Comparison of ENCODE assay signal across 8 cellular contexts in genomic region chr10:44974082-44974627, GRCh38. TPM values are rescaled to one million over a fixed set of nuclear protein-coding genes. Genes with fewer than 3 reads are reported as not detected.
DNase-seq lines count a peak whose midpoint lies in the region; ATAC-seq and TF ChIP-seq lines count a peak whose summit lies in the region.

No MANE protein-coding gene starts in this region.

- intact Hi-C loops in activated CD4-positive, alpha-beta T cell treated with anti-CD3 and anti-CD28 coated beads, Interleukin-2, amount 10 ng/mL, durations not matched to agents 24 days and 14 days (cut with micrococcal nuclease) = loop anchor here (2.0 kb wide), 1 partner anchor 27 kb away; the partner anchor contains the start of gene ZNF22
- intact Hi-C loops in left lung (cut with DNase I) (no loop called here), tibial artery (cut with DNase I; ENCODE audit: low total_unique reads) (loop anchor here (2.0 to 10.0 kb wide), 2 partner anchors 15 to 99 kb away; partner anchors contain the start of gene RASSF4)

- H3K4me1 Mint-ChIP-seq in activated CD4-positive, alpha-beta T cell treated with anti-CD3 and anti-CD28 coated beads, Interleukin-2, amount 10 ng/mL, durations not matched to agents 24 days and 14 days = peaks cover 23% of the 10 kb centered on the region
- H3K4me1 Mint-ChIP-seq in activated naive CD8-positive, alpha-beta T cell treated with anti-CD3 and anti-CD28 coated beads for 36 hours = peaks cover 21% of the 10 kb centered on the region

- no peak for TF ChIP-seq CTCF in left lung (IDR thresholded peaks at IDR 0.05)
- no peak for TF ChIP-seq CTCF in tibial artery (IDR thresholded peaks at IDR 0.05)

- H3K4me3 Mint-ChIP-seq in activated CD4-positive, alpha-beta T cell treated with anti-CD3 and anti-CD28 coated beads, Interleukin-2, amount 10 ng/mL, durations not matched to agents 24 days and 14 days = peak overlapping the region; percentile 77
- peak overlapping the region; percentile 73 for H3K4me3 Mint-ChIP-seq in activated naive CD8-positive, alpha-beta T cell treated with anti-CD3 and anti-CD28 coated beads for 36 hours

- H3K9me3 Mint-ChIP-seq in activated CD4-positive, alpha-beta T cell treated with anti-CD3 and anti-CD28 coated beads, Interleukin-2, amount 10 ng/mL, durations not matched to agents 24 days and 14 days = no peaks in the 10 kb centered on the region
- H3K9me3 Mint-ChIP-seq in activated naive CD8-positive, alpha-beta T cell treated with anti-CD3 and anti-CD28 coated beads for 36 hours = no peaks in the 10 kb centered on the region

- DNase-seq in activated CD4-positive, alpha-beta T cell treated with anti-CD3 and anti-CD28 coated beads, Interleukin-2, amount 10 ng/mL, durations not matched to agents 24 days and 14 days = no peak
- no peak for DNase-seq in activated CD4-positive, alpha-beta T cell treated with anti-CD3 and anti-CD28 coated beads for 48 hours
- DNase-seq in activated naive CD8-positive, alpha-beta T cell treated with anti-CD3 and anti-CD28 coated beads for 36 hours = no peak
- DNase-seq in left lung (no peak), tibial artery (peak in 1 of 2 donors; percentile 72), NOMO-1 (lab: John Stamatoyannopoulos, UW; ENCODE audit: unreplicated experiment in 2 of 2) (no peak), putamen (ENCODE audit: low spot score) (no peak)

- peak; percentile 3 for ATAC-seq in left lung
- ATAC-seq in HG03565 (IDR thresholded peaks at IDR 0.05; ENCODE audit: unreplicated experiment) = no peak

- H3K27ac ChIP-seq in left lung (peak overlapping the region; percentile 74 to 82), tibial artery (peak overlapping the region; percentile 90 to 96)

- H3K36me3 Mint-ChIP-seq in activated CD4-positive, alpha-beta T cell treated with anti-CD3 and anti-CD28 coated beads, Interleukin-2, amount 10 ng/mL, durations not matched to agents 24 days and 14 days (ENCODE audit: low read depth) = no peaks in the 10 kb centered on the region
- H3K36me3 Mint-ChIP-seq in activated naive CD8-positive, alpha-beta T cell treated with anti-CD3 and anti-CD28 coated beads for 36 hours = no peaks in the 10 kb centered on the region

- H3K4me1 ChIP-seq in left lung (peaks cover 26 to 90% of the 10 kb centered on the region in 2 donors), tibial artery (peaks cover 0 to 48% (median 31%) of the 10 kb centered on the region in 4 donors)

- peak overlapping the region; percentile 80 for H3K27ac Mint-ChIP-seq in activated CD4-positive, alpha-beta T cell treated with anti-CD3 and anti-CD28 coated beads, Interleukin-2, amount 10 ng/mL, durations not matched to agents 24 days and 14 days
- H3K27ac Mint-ChIP-seq in activated naive CD8-positive, alpha-beta T cell treated with anti-CD3 and anti-CD28 coated beads for 36 hours = peak overlapping the region; percentile 73

- H3K27me3 Mint-ChIP-seq in activated CD4-positive, alpha-beta T cell treated with anti-CD3 and anti-CD28 coated beads, Interleukin-2, amount 10 ng/mL, durations not matched to agents 24 days and 14 days = no peaks in the 10 kb centered on the region
- no peaks in the 10 kb centered on the region for H3K27me3 Mint-ChIP-seq in activated naive CD8-positive, alpha-beta T cell treated with anti-CD3 and anti-CD28 coated beads for 36 hours

- H3K36me3 ChIP-seq in left lung (peaks cover 0 to 58% of the 10 kb centered on the region in 2 donors), tibial artery (peaks cover 23 to 53% (median 49%) of the 10 kb centered on the region in 3 donors)

- no peaks in the 10 kb centered on the region for H3K27me3 ChIP-seq in left lung
- H3K27me3 ChIP-seq in tibial artery = no peaks in the 10 kb centered on the region

- H3K4me3 ChIP-seq in left lung = peak overlapping the region; percentile 29 to 37
- peak overlapping the region; percentile 72 to 85 for H3K4me3 ChIP-seq in tibial artery

- H3K9me3 ChIP-seq in left lung (no peaks in the 10 kb centered on the region), tibial artery (no peaks in the 10 kb centered on the region)

RNA-seq across cellular contexts. Expression of gene DEPP1, which starts 4.5 kb away (rescaled TPM):
- total RNA-seq in activated CD4-positive, alpha-beta T cell treated with anti-CD3 and anti-CD28 coated beads, Interleukin-2, amount 10 ng/mL, durations not matched to agents 24 days and 14 days = 3.3 and 4.3 TPM in 2 replicates
- under 1 TPM; 0.12 to 0.49 TPM for total RNA-seq in activated naive CD8-positive, alpha-beta T cell treated with anti-CD3 and anti-CD28 coated beads for 36 hours
- 10 to 100 TPM; 25.4 to 33.9 TPM for total RNA-seq in left lung

RNA-seq across cellular contexts. Expression of gene RASSF4, which starts 14.6 kb away (rescaled TPM):
- 1.3 and 1.5 TPM in 2 replicates for total RNA-seq in activated CD4-positive, alpha-beta T cell treated with anti-CD3 and anti-CD28 coated beads, Interleukin-2, amount 10 ng/mL, durations not matched to agents 24 days and 14 days
- total RNA-seq in activated naive CD8-positive, alpha-beta T cell treated with anti-CD3 and anti-CD28 coated beads for 36 hours = 1 to 10 TPM; 5.6 to 6.2 TPM
- total RNA-seq in left lung = 10 to 100 TPM; 52.2 to 54.7 TPM

RNA-seq across cellular contexts. Expression of gene ZNF22, which starts 26.6 kb away (rescaled TPM):
- 26.0 and 26.7 TPM in 2 replicates for total RNA-seq in activated CD4-positive, alpha-beta T cell treated with anti-CD3 and anti-CD28 coated beads, Interleukin-2, amount 10 ng/mL, durations not matched to agents 24 days and 14 days
- 10 to 100 TPM; 45.6 to 47.6 TPM for total RNA-seq in activated naive CD8-positive, alpha-beta T cell treated with anti-CD3 and anti-CD28 coated beads for 36 hours
- total RNA-seq in left lung = 10 to 100 TPM; 19.3 to 24.0 TPM

Comparison
In these comparisons a context has a peak if more than half of its experiments do, and no peak if none do; other contexts are left out.
1. RNA of gene RASSF4, which starts 14.6 kb away (total RNA-seq): 52.2 to 54.7 TPM in left lung; 5.6 to 6.2 TPM in activated naive CD8-positive, alpha-beta T cell treated with anti-CD3 and anti-CD28 coated beads for 36 hours and 1.3 to 1.5 TPM in activated CD4-positive, alpha-beta T cell treated with anti-CD3 and anti-CD28 coated beads, Interleukin-2, amount 10 ng/mL, durations not matched to agents 24 days and 14 days; every median in the first group is over 4 times any median in the second.
2. intact Hi-C loops: an anchor here in activated CD4-positive, alpha-beta T cell treated with anti-CD3 and anti-CD28 coated beads, Interleukin-2, amount 10 ng/mL, durations not matched to agents 24 days and 14 days (2.0 kb wide) and tibial artery (2.0 to 10.0 kb wide); none called in left lung.